ENCODE assay signal across 13 cellular contexts in genomic region chr15:48643236-48643635, GRCh38. TPM values are rescaled to one million over a fixed set of nuclear protein-coding genes. Genes with fewer than 3 reads are reported as not detected.
A peak's percentile ranks its signal among the peaks of the same experiment; 100 is the strongest.
DNase-seq lines count a peak whose midpoint lies in the region; ATAC-seq and TF ChIP-seq lines count a peak whose summit lies in the region.
"Had no signal": no experiment of that assay in that cellular context is flagged by ENCODE, and none has a peak within 500 bp of the region (broad histone marks: within the 10 kb centered on the region; RNA-seq: fewer than 3 reads in every experiment).

No MANE protein-coding gene starts in this region.

- H4K8ac ChIP-seq in H9 (replicated peaks; ENCODE audit: insufficient read length, low read depth, low read length), result no peak overlapping the region

- H2BK12ac ChIP-seq in H9 (ENCODE audit: insufficient read length, low read depth, low read length), result no peak overlapping the region

- no peaks in the 10 kb centered on the region for H4K20me1 ChIP-seq in H9 (ENCODE audit: control insufficient read depth, insufficient read depth, insufficient read length)

- H3K27ac ChIP-seq in muscle layer of duodenum (ENCODE audit: low read length) (peak overlapping the region; percentile 85), thoracic aorta (peak overlapping the region; percentile 95 to 98), H9 (ENCODE audit: insufficient read length, low read depth, low read length) (no peak overlapping the region)

- H3K36me3 Mint-ChIP-seq in chondrocyte (ENCODE audit: low read depth) (peaks cover 26% of the 10 kb centered on the region), H9 (ENCODE audit: insufficient read depth in 1 of 3, low read depth in 3 of 3) (no peaks in the 10 kb centered on the region)
- H3K36me3 Mint-ChIP-seq in natural killer cell treated with Interleukin-12 subunit alpha and Interleukin-12 subunit beta and Interleukin-15 and Interleukin-18, amount 100 ng/mL, for 72 hours, result no peaks in the 10 kb centered on the region

- DNase-seq in MG63, result no peak
- DNase-seq in chondrocyte (ENCODE audit: low spot score), result no peak
- DNase-seq in thoracic aorta (ENCODE audit: low spot score), result no peak
- no peak for DNase-seq in H9
- DNase-seq in NCI-H128 (lab: John Stamatoyannopoulos, UW; ENCODE audit: unreplicated experiment), result no peak
- DNase-seq in natural killer cell treated with Interleukin-12 subunit alpha and Interleukin-12 subunit beta and Interleukin-15 and Interleukin-18, amount 100 ng/mL, for 72 hours (ENCODE audit: low spot score), result no peak
- DNase-seq in activated CD4-positive, alpha-beta T cell treated with anti-CD3 and anti-CD28 coated beads, Interleukin-2, amount 50 U/mL, for 4 hours, result no peak
- DNase-seq: amniotic stem cell; foreskin melanocyte; NCI-H146; stimulated activated naive CD4-positive, alpha-beta T cell had no signal

- H3K79me2 ChIP-seq in H9 (ENCODE audit: insufficient read depth, low read length), result no peaks in the 10 kb centered on the region

- H3K27ac Mint-ChIP-seq in chondrocyte (ENCODE audit: unreplicated experiment), result peak overlapping the region; percentile 93
- no peak overlapping the region for H3K27ac Mint-ChIP-seq in H9
- no peak overlapping the region for H3K27ac Mint-ChIP-seq in natural killer cell treated with Interleukin-12 subunit alpha and Interleukin-12 subunit beta and Interleukin-15 and Interleukin-18, amount 100 ng/mL, for 72 hours
- H3K27ac Mint-ChIP-seq: T-helper 1 cell treated with Interleukin-12 subunit alpha and Interleukin-12 subunit beta and Interleukin-4 antibody, amounts not matched to agents 30 μg/mL and 1 μg/mL, for 36 hours had no signal

- H4K5ac ChIP-seq in H9 (ENCODE audit: insufficient read length, low read depth, low read length), result no peak overlapping the region

- no peak overlapping the region for H2BK15ac ChIP-seq in H9 (ENCODE audit: low read depth, low read length)

- H3K9me3 Mint-ChIP-seq in chondrocyte (ENCODE audit: low read depth) (no peaks in the 10 kb centered on the region), H9 (no peaks in the 10 kb centered on the region)
- H3K9me3 Mint-ChIP-seq in natural killer cell treated with Interleukin-12 subunit alpha and Interleukin-12 subunit beta and Interleukin-15 and Interleukin-18, amount 100 ng/mL, for 72 hours, result no peaks in the 10 kb centered on the region
- H3K9me3 Mint-ChIP-seq: T-helper 1 cell treated with Interleukin-12 subunit alpha and Interleukin-12 subunit beta and Interleukin-4 antibody, amounts not matched to agents 30 μg/mL and 1 μg/mL, for 36 hours had no signal

- no peak for ATAC-seq in thoracic aorta (ENCODE audit: insufficient number of reproducible peaks, low FRiP score, low read depth)
- ATAC-seq in natural killer cell treated with Interleukin-12 subunit alpha and Interleukin-12 subunit beta and Interleukin-15 and Interleukin-18, amount 100 ng/mL, for 72 hours, result no peak

- H3K27me3 Mint-ChIP-seq in chondrocyte (ENCODE audit: low read depth), result no peaks in the 10 kb centered on the region
- peaks cover 55% of the 10 kb centered on the region for H3K27me3 Mint-ChIP-seq in H9 (ENCODE audit: low read depth)
- H3K27me3 Mint-ChIP-seq in natural killer cell treated with Interleukin-12 subunit alpha and Interleukin-12 subunit beta and Interleukin-15 and Interleukin-18, amount 100 ng/mL, for 72 hours, result peaks cover 28 to 41% of the 10 kb centered on the region in 2 donors

- H3K79me1 ChIP-seq in H9 (ENCODE audit: insufficient read depth, low read depth, low read length, poor library complexity, severe bottlenecking), result no peaks in the 10 kb centered on the region

- H3K23me2 ChIP-seq in H9 (ENCODE audit: insufficient read length, low read depth, low read length, poor library complexity, severe bottlenecking), result peaks cover 23% of the 10 kb centered on the region

- H3K4me1 ChIP-seq in muscle layer of duodenum (ENCODE audit: control insufficient read depth in 1 of 2, insufficient read depth in 2 of 2, low read length in 2 of 2) (peaks cover 0 to 28% of the 10 kb centered on the region in 2 donors), thoracic aorta (ENCODE audit: control insufficient read depth in 1 of 2, low read depth in 2 of 2) (peaks cover 31 to 63% of the 10 kb centered on the region in 2 donors), H9 (ENCODE audit: insufficient read depth, low read length) (peaks cover 7% of the 10 kb centered on the region)

- no peak overlapping the region for H3K23ac ChIP-seq in H9 (ENCODE audit: insufficient read length, low read depth, low read length)

- peaks cover 58% of the 10 kb centered on the region for H3K4me1 Mint-ChIP-seq in chondrocyte (ENCODE audit: low read depth)
- H3K4me1 Mint-ChIP-seq in H9, result peaks cover 23 to 27% of the 10 kb centered on the region in 2 experiments
- H3K4me1 Mint-ChIP-seq in natural killer cell treated with Interleukin-12 subunit alpha and Interleukin-12 subunit beta and Interleukin-15 and Interleukin-18, amount 100 ng/mL, for 72 hours (ENCODE audit: low read depth in 2 of 2), result no peaks in the 10 kb centered on the region

- no peak overlapping the region for H2AK5ac ChIP-seq in H9 (ENCODE audit: insufficient read length, low read length)

- peak overlapping the region; percentile 89 for H3K4me3 ChIP-seq in MG63
- H3K4me3 ChIP-seq in muscle layer of duodenum (ENCODE audit: low read depth in 1 of 2, low read length in 2 of 2), result peak overlapping the region; percentile 77 to 94
- peak overlapping the region; percentile 95 for H3K4me3 ChIP-seq in thoracic aorta

- H3K9me3 ChIP-seq in MG63 (no peaks in the 10 kb centered on the region), muscle layer of duodenum (ENCODE audit: control insufficient read depth in 1 of 2, low read length in 2 of 2) (no peaks in the 10 kb centered on the region), thoracic aorta (no peaks in the 10 kb centered on the region), H9 (ENCODE audit: control insufficient read depth, low read depth, low read length) (no peaks in the 10 kb centered on the region)

- H3K27me3 ChIP-seq in MG63 (no peaks in the 10 kb centered on the region), muscle layer of duodenum (ENCODE audit: low read depth, low read length) (no peaks in the 10 kb centered on the region), thoracic aorta (replicated peaks; ENCODE audit: insufficient read depth) (no peaks in the 10 kb centered on the region), H9 (ENCODE audit: insufficient read depth, low read length) (peaks cover 12% of the 10 kb centered on the region; the same call in 1 of the 2 replicates)

- H3T11ph ChIP-seq in H9 (ENCODE audit: low read length), result no peak overlapping the region

- no peak overlapping the region for H2BK20ac ChIP-seq in H9 (ENCODE audit: low read depth, low read length, poor library complexity, severe bottlenecking)

- peaks cover 60% of the 10 kb centered on the region for H3K36me3 ChIP-seq in MG63
- no peaks in the 10 kb centered on the region for H3K36me3 ChIP-seq in muscle layer of duodenum (ENCODE audit: control insufficient read depth in 1 of 2, insufficient read depth in 2 of 2, low read length in 2 of 2)
- H3K36me3 ChIP-seq in thoracic aorta, result no peaks in the 10 kb centered on the region

- WGBS in H9 (ENCODE audit: extremely low coverage, insufficient read length, low lambda C conversion rate), result no CpG with 5 or more reads among the region's 3 CpGs

- H3K56ac ChIP-seq in H9 (ENCODE audit: insufficient read length, low read depth, low read length), result no peak overlapping the region

- H3K4ac ChIP-seq in H9 (ENCODE audit: low read depth, low read length), result no peak overlapping the region

- no peak overlapping the region for H3K4me2 ChIP-seq in H9 (ENCODE audit: insufficient read depth, insufficient read length, low read length)

- no peak overlapping the region for H3K14ac ChIP-seq in H9 (ENCODE audit: insufficient read depth, low read length)

- H3K9ac ChIP-seq in H9 (ENCODE audit: extremely low read depth, insufficient read length, low read length), result no peak overlapping the region

- no peak overlapping the region for H2BK120ac ChIP-seq in H9 (ENCODE audit: low read depth, low read length, poor library complexity, severe bottlenecking)

- H4K91ac ChIP-seq in H9 (ENCODE audit: insufficient read length, low read depth, low read length), result no peak overlapping the region

- H3K18ac ChIP-seq in H9 (ENCODE audit: insufficient read length, low read depth, low read length), result no peak overlapping the region

- TF ChIP-seq CTCF in chondrocyte (IDR thresholded peaks at IDR 0.05), result no peak
- no peak for TF ChIP-seq CTCF in thoracic aorta (IDR thresholded peaks at IDR 0.05)
- TF ChIP-seq CTCF in H9 (conservative IDR thresholded peaks at IDR 0.05), result no peak

- H2BK5ac ChIP-seq in H9 (ENCODE audit: insufficient read length, low read length), result no peak overlapping the region

- peak overlapping the region; percentile 94 for H3K4me3 Mint-ChIP-seq in chondrocyte (ENCODE audit: unreplicated experiment)
- no peak overlapping the region for H3K4me3 Mint-ChIP-seq in H9
- H3K4me3 Mint-ChIP-seq in natural killer cell treated with Interleukin-12 subunit alpha and Interleukin-12 subunit beta and Interleukin-15 and Interleukin-18, amount 100 ng/mL, for 72 hours, result no peak overlapping the region

- H2AFZ ChIP-seq in H9 (ENCODE audit: low read length), result no peak overlapping the region

RNA-seq across cellular contexts. Expression of gene FBN1, which starts 2.3 kb away (rescaled TPM):
- 174 and 179 TPM in 2 replicates for total RNA-seq in MG63 (2014; rRNA removed; shearing (Covaris generic); ENCODE audit: low replicate concordance)
- total RNA-seq in chondrocyte, result 1,183 to 1,794 TPM (median 1,190 TPM) in 3 replicates
- 100 to 1,000 TPM; 258 to 300 TPM for total RNA-seq in thoracic aorta
- total RNA-seq in H9 (2021), result 3.6 and 4.9 TPM in 2 replicates
- under 1 TPM; 0.29 to 0.59 TPM for total RNA-seq in natural killer cell treated with Interleukin-12 subunit alpha and Interleukin-12 subunit beta and Interleukin-15 and Interleukin-18, amount 100 ng/mL, for 72 hours

Comparison
In these comparisons a context has a peak if more than half of its experiments do, and no peak if none do; other contexts are left out.
1. RNA of gene FBN1, which starts 2.3 kb away (total RNA-seq): 1,183 to 1,794 TPM in chondrocyte, 258 to 300 TPM in thoracic aorta and 174 to 179 TPM in MG63; 3.6 to 4.9 TPM in H9 and 0.29 to 0.59 TPM in natural killer cell treated with Interleukin-12 subunit alpha and Interleukin-12 subunit beta and Interleukin-15 and Interleukin-18, amount 100 ng/mL, for 72 hours; every median in the first group is over 10 times any median in the second.
2. Peak in every context shown above with its lines, with median percentiles within 50 percentile points of each other: H3K4me3 ChIP-seq.